17 cellular contexts compared by ENCODE assay signal in genomic region chr6:143141442-143141841, GRCh38.
"Had no signal": no experiment of that assay in that cellular context is flagged by ENCODE, and none has a peak within 500 bp of the region (broad histone marks: within the 10 kb centered on the region; RNA-seq: fewer than 3 reads in every experiment).

No MANE protein-coding gene starts in this region.

- H3K27ac Mint-ChIP-seq: activated CD4-positive, alpha-beta T cell treated with anti-CD3 and anti-CD28 coated beads for 36 hours; activated naive CD4-positive, alpha-beta T cell treated with anti-CD3 and anti-CD28 coated beads for 36 hours; naive thymus-derived CD8-positive, alpha-beta T cell had no signal

- H3K27me3 Mint-ChIP-seq: activated CD4-positive, alpha-beta T cell treated with anti-CD3 and anti-CD28 coated beads for 36 hours; naive thymus-derived CD8-positive, alpha-beta T cell had no signal

- DNase-seq: activated CD4-positive, alpha-beta T cell treated with anti-CD3 and anti-CD28 coated beads for 36 hours; activated naive CD4-positive, alpha-beta T cell treated with anti-CD3 and anti-CD28 coated beads for 36 hours; central memory CD4-positive, alpha-beta T cell; effector CD4-positive, alpha-beta T cell; foreskin melanocyte; head of caudate nucleus; islet precursor cell; mammary epithelial cell; mucosa of descending colon; naive thymus-derived CD8-positive, alpha-beta T cell; posterior cingulate gyrus; small intestine; stomach; T1000; thyroid gland had no signal

- H3K4me3 Mint-ChIP-seq: activated CD4-positive, alpha-beta T cell treated with anti-CD3 and anti-CD28 coated beads for 36 hours; activated naive CD4-positive, alpha-beta T cell treated with anti-CD3 and anti-CD28 coated beads for 36 hours; naive thymus-derived CD8-positive, alpha-beta T cell had no signal

- H3K4me3 ChIP-seq: adrenal gland, coronary artery, mucosa of descending colon, stomach, thyroid gland had no signal
